ENCODE assay signal across 9 cellular contexts in genomic region chr2:168583064-168583709, GRCh38.
DNase-seq lines count a peak whose midpoint lies in the region; ATAC-seq and TF ChIP-seq lines count a peak whose summit lies in the region.
"Had no signal": no experiment of that assay in that cellular context is flagged by ENCODE, and none has a peak within 500 bp of the region (broad histone marks: within the 10 kb centered on the region; RNA-seq: fewer than 3 reads in every experiment).

No MANE protein-coding gene starts in this region.

- H3K36me3 ChIP-seq in BLaER1 = peaks cover 25% of the 10 kb centered on the region
- no peaks in the 10 kb centered on the region for H3K36me3 ChIP-seq in left ventricle myocardium inferior
- H3K36me3 ChIP-seq: neutrophil had no signal

- no peak overlapping the region for H3K9ac ChIP-seq in BLaER1

- H3K4me1 ChIP-seq in BLaER1 (peaks cover 35% of the 10 kb centered on the region), left ventricle myocardium inferior (peaks cover 46% of the 10 kb centered on the region)

- H3K27me3 ChIP-seq in BLaER1 (no peaks in the 10 kb centered on the region), left ventricle myocardium inferior (ENCODE audit: low read depth) (no peaks in the 10 kb centered on the region)
- H3K27me3 ChIP-seq: neutrophil had no signal

- peak; percentile 65 for ATAC-seq in GM21381 (IDR thresholded peaks at IDR 0.05; ENCODE audit: unreplicated experiment)

- H3K4me2 ChIP-seq in BLaER1 = 0 out of 2 replicates have a peak overlapping the region, but pooled peaks have one; percentile 6

- H4K20me1 ChIP-seq in BLaER1 = no peaks in the 10 kb centered on the region

- no peak overlapping the region for H3K27ac ChIP-seq in BLaER1
- peak overlapping the region; percentile 64 for H3K27ac ChIP-seq in left ventricle myocardium inferior (replicated peaks)
- H3K27ac ChIP-seq: neutrophil had no signal

- TF ChIP-seq CTCF in left ventricle myocardium inferior (IDR thresholded peaks at IDR 0.05; ENCODE audit: borderline replicate concordance) = no peak

- H3K9me3 ChIP-seq in BLaER1 (no peaks in the 10 kb centered on the region), left ventricle myocardium inferior (replicated peaks) (no peaks in the 10 kb centered on the region)
- H3K9me3 ChIP-seq: neutrophil had no signal

- intact Hi-C loops in left ventricle myocardium inferior (cut with micrococcal nuclease) = no loop called here

- DNase-seq in NCI-H2227 treated with DMSO at 0.1 percent for 48 hours (lab: John Stamatoyannopoulos, UW) = peak; percentile 92
- DNase-seq in left ventricle myocardium inferior = no peak
- DNase-seq in NCI-H226 = no peak
- DNase-seq in NCI-H2081 (lab: John Stamatoyannopoulos, UW) = no peak
- DNase-seq in T1000 (lab: John Stamatoyannopoulos, UW) = no peak
- no peak for DNase-seq in HuH-7.5 (ENCODE audit: low spot score)

- H3K4me3 ChIP-seq in BLaER1 (no peak overlapping the region), left ventricle myocardium inferior (no peak overlapping the region)
